ENCODE assay signal across 8 cellular contexts in genomic region chr17:41919165-41919817, GRCh38. TPM values are rescaled to one million over a fixed set of nuclear protein-coding genes. Genes with fewer than 3 reads are reported as not detected.
A peak's percentile ranks its signal among the peaks of the same experiment; 100 is the strongest.
DNase-seq lines count a peak whose midpoint lies in the region; ATAC-seq and TF ChIP-seq lines count a peak whose summit lies in the region.

No MANE protein-coding gene starts in this region.

- H3K27ac ChIP-seq in breast epithelium, result peak overlapping the region; percentile 89 to 92
- peak overlapping the region; percentile 80 for H3K27ac ChIP-seq in layer of hippocampus (ENCODE audit: low read depth, low read length)
- H3K27ac ChIP-seq in stomach, result peak overlapping the region; percentile 16 to 94 (median 94)

- intact Hi-C loops in breast epithelium (cut with DNase I; ENCODE audit: low total_unique reads), result no loop called here
- intact Hi-C loops in stomach (cut with DNase I; ENCODE audit: low total_unique reads), result no loop called here

- peak overlapping the region; percentile 74 for H3K4me3 ChIP-seq in HFF-Myc (replicated peaks; ENCODE audit: low read depth, low read length)
- peak overlapping the region; percentile 92 to 97 (median 96) for H3K4me3 ChIP-seq in breast epithelium
- peak overlapping the region; percentile 77 to 98 (median 87) for H3K4me3 ChIP-seq in stomach

- TF ChIP-seq EP300 in stomach (IDR thresholded peaks at IDR 0.05), result no peak

- no peaks in the 10 kb centered on the region for H3K27me3 ChIP-seq in breast epithelium
- H3K27me3 ChIP-seq in layer of hippocampus (ENCODE audit: control insufficient read depth, insufficient read depth, low read length), result no peaks in the 10 kb centered on the region
- H3K27me3 ChIP-seq in stomach, result no peaks in the 10 kb centered on the region

- DNase-seq in DMS53 treated with DMSO at 0.1 percent for 48 hours (lab: John Stamatoyannopoulos, UW; ENCODE audit: unreplicated experiment) (peak; percentile 61), HFF-Myc (ENCODE audit: extremely low read depth, low read depth) (no peak), NCI-H510A (lab: John Stamatoyannopoulos, UW) (peak; percentile 60), breast epithelium (ENCODE audit: low spot score in 2 of 2) (peak in 1 of 2 donors; percentile 59), stomach (no peak), AG08396 (ENCODE audit: low spot score) (no peak)

- TF ChIP-seq CTCF in HFF-Myc (IDR thresholded peaks at IDR 0.05; ENCODE audit: low read depth, low read length, missing control alignments) (no peak), breast epithelium (IDR thresholded peaks at IDR 0.05) (no peak), stomach (IDR thresholded peaks at IDR 0.05) (no peak)

- H3K9me3 ChIP-seq in breast epithelium, result no peaks in the 10 kb centered on the region
- no peaks in the 10 kb centered on the region for H3K9me3 ChIP-seq in stomach

- H3K4me1 ChIP-seq in breast epithelium (peaks cover 6 to 18% of the 10 kb centered on the region in 2 donors), stomach (peaks cover 36 to 50% (median 45%) of the 10 kb centered on the region in 4 donors)

- H3K36me3 ChIP-seq in breast epithelium (no peaks in the 10 kb centered on the region), stomach (no peaks in the 10 kb centered on the region)

- TF ChIP-seq POLR2A in breast epithelium (IDR thresholded peaks at IDR 0.05), result no peak
- TF ChIP-seq POLR2A in stomach (IDR thresholded peaks at IDR 0.05), result no peak

- no peak for ATAC-seq in GM21390 (IDR thresholded peaks at IDR 0.05; ENCODE audit: unreplicated experiment)

- 1 to 14% (median 6%) methylated on average over 17 to 33 of the region's 33 CpGs for WGBS in stomach, 5 donors

RNA-seq across cellular contexts. Expression of gene ACLY, which starts 0.5 kb away (rescaled TPM):
- total RNA-seq in breast epithelium (10 to 100 TPM; 50.1 to 84.2 (median 66.3) TPM), stomach (100 to 1,000 TPM in 1 of 5 donors, 10 to 100 TPM in 4; 29.8 to 121 (median 48.7) TPM)
- polyA plus RNA-seq in stomach, result 10 to 100 TPM; 19.8 to 23.8 (median 23.5) TPM

RNA-seq across cellular contexts. Expression of gene ODAD4, which starts 11.1 kb away (rescaled TPM):
- 1 to 10 TPM in 2 of 3 donors, under 1 TPM in 1; 0.48 to 3.2 (median 1.6) TPM for total RNA-seq in breast epithelium
- total RNA-seq in stomach, result 1 to 10 TPM in 1 of 5 donors, not detected in 4; 1.3 TPM
- 1 to 10 TPM in 1 of 3 donors, under 1 TPM in 2; 0.78 to 2.1 (median 0.81) TPM for polyA plus RNA-seq in stomach

RNA-seq across cellular contexts. Expression of gene CNP, which starts 47.3 kb away (rescaled TPM):
- total RNA-seq in breast epithelium (10 to 100 TPM; 51.8 to 55.5 (median 53.7) TPM), stomach (10 to 100 TPM; 21.0 to 47.2 (median 30.7) TPM)
- 10 to 100 TPM; 27.3 to 29.1 (median 29.0) TPM for polyA plus RNA-seq in stomach

RNA-seq across cellular contexts. Expression of gene KLHL11, which starts 54.1 kb away (rescaled TPM):
- 10 to 100 TPM; 22.6 to 35.7 (median 25.1) TPM for total RNA-seq in breast epithelium
- total RNA-seq in stomach, result 10 to 100 TPM in 3 of 5 donors, 1 to 10 TPM in 2; 1.8 to 26.4 (median 11.2) TPM
- polyA plus RNA-seq in stomach, result under 1 TPM; 0.43 to 0.87 (median 0.61) TPM

Comparison
In these comparisons a context has a peak if more than half of its experiments do, and no peak if none do; other contexts are left out.
1. DNase-seq: peak in DMS53 treated with DMSO at 0.1 percent for 48 hours (single experiment) and NCI-H510A (single experiment); none in HFF-Myc (single experiment), stomach (single experiment) and AG08396 (single experiment).
2. Peak in every context shown above with its lines, with median percentiles within 50 percentile points of each other: H3K4me3 ChIP-seq and H3K27ac ChIP-seq.